In genomic region chr1:39761557-39762260, GRCh38 we compare ENCODE assay signal across 24 cellular contexts. TPM values are rescaled to one million over a fixed set of nuclear protein-coding genes. Genes with fewer than 3 reads are reported as not detected.
"Had no signal": no experiment of that assay in that cellular context is flagged by ENCODE, and none has a peak within 500 bp of the region (broad histone marks: within the 10 kb centered on the region; RNA-seq: fewer than 3 reads in every experiment).

No MANE protein-coding gene starts in this region.

- H3K9ac ChIP-seq: parathyroid adenoma had no signal

- H3K27ac ChIP-seq: breast epithelium, coronary artery, heart left ventricle, lower lobe of right lung, neutrophil, parathyroid adenoma, right lobe of liver, skin epidermis, thoracic aorta, vagina had no signal

- H3K79me2 ChIP-seq: parathyroid adenoma had no signal

- H3K9me3 ChIP-seq: breast epithelium, heart left ventricle, lower lobe of right lung, neutrophil, right lobe of liver, thoracic aorta, vagina had no signal

- H3K27me3 ChIP-seq: breast epithelium, heart left ventricle, neutrophil, right lobe of liver, vagina had no signal

- H3K36me3 ChIP-seq: breast epithelium had no signal

- FAIRE-seq: keratinocyte had no signal

- DNase-seq: activated CD4-positive, alpha-beta memory T cell treated with anti-CD3 and anti-CD28 coated beads for 36 hours; activated CD4-positive, alpha-beta T cell treated with anti-CD3 and anti-CD28 coated beads for 48 hours; activated CD4-positive, CD25-positive, alpha-beta regulatory T cell; activated effector memory CD4-positive, alpha-beta T cell treated with Interleukin-2 at 50 U/mL for 16 hours; activated naive CD4-positive, alpha-beta T cell treated with anti-CD3 and anti-CD28 coated beads for 36 hours; activated naive CD8-positive, alpha-beta T cell treated with anti-CD3 and anti-CD28 coated beads, Interleukin-2, amount 10 ng/mL, durations not matched to agents 7 days and 5 days; activated T-cell treated with anti-CD3 and anti-CD28 coated beads, Interleukin-2, amount 50 U/mL, for 72 hours; amniotic stem cell; heart left ventricle; lower lobe of right lung; mesendoderm; naive thymus-derived CD4-positive, alpha-beta T cell; stimulated activated CD4-positive, alpha-beta T cell treated with anti-CD3 and anti-CD28 coated beads, Interleukin-1b, Interleukin-23, amount 100 ng/mL, for 48 hours; T-helper 17 cell had no signal

- H2AFZ ChIP-seq: parathyroid adenoma had no signal

- H3K4me1 ChIP-seq: breast epithelium, heart left ventricle, lower lobe of right lung, parathyroid adenoma, right lobe of liver, vagina had no signal

- H3K4me3 ChIP-seq: breast epithelium, coronary artery, heart left ventricle, lower lobe of right lung, right lobe of liver, skin epidermis, thoracic aorta, vagina had no signal

RNA-seq across cellular contexts. Expression of gene OXCT2, which starts 9.4 kb away (rescaled TPM):
- total RNA-seq: left lobe of liver, vagina had no signal
- polyA plus RNA-seq: keratinocyte; naive thymus-derived CD4-positive, alpha-beta T cell had no signal
